ENCODE assay signal across 8 cellular contexts in the genomic region with DNA sequence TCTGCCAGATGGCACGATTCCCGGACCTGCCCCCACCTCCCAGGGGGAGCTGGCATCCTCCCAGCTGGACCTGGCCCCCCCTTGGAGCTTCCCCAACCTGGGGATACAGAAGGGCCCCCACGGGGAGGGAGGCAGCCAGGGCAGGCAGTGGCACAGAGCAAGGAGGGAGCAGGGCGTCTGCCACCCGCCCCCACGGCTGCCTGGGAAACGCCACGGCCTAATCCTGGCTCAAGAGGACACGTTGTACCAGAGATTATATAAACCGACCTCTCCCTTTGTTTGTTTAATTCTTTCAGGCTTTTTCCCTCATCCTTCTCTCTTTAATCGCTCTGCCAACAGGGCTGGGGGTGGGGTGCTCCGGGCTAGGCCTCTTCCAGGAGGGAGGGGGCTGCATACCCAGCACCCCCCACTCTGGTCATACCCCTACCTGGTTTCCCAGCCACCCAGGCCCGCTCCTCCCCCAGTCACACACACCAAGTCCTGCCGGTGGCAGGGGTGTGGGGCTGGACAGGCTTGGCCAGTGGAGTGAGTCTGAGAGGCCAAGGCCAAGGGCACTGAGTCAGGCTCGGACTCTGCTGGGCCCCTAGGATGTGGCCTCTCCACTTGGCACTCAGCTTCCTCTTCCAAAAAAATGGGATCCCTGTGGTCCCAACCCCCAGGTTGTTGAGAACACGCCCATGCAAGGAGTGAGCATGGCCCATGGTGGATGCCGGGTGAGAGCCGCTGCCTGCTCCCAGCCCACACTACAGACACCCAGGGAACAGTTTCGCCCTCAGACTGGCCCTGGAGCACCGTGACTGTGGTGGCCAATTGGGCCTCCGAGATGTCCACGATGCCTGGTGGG. TPM values are rescaled to one million over a fixed set of nuclear protein-coding genes. Genes with fewer than 3 reads are reported as not detected.
A peak's percentile ranks its signal among the peaks of the same experiment; 100 is the strongest.
DNase-seq lines count a peak whose midpoint lies in the region; ATAC-seq, FAIRE-seq and TF ChIP-seq lines count a peak whose summit lies in the region.

No MANE protein-coding gene starts in this region.

- in situ Hi-C loops in HepG2 (cut with HindIII; ENCODE audit: extremely low pct_ligation_motif_present, low pct_unique_long_range_greater_than_20kb): loop anchor here (5.0 kb wide), 1 partner anchor 95 kb away; no protein-coding TSS in a partner anchor

- no peaks in the 10 kb centered on the region for H3K27me3 ChIP-seq in MG63
- no peaks in the 10 kb centered on the region; a peak in 1 of 5 replicates for H3K27me3 ChIP-seq in HepG2 (ENCODE audit: control insufficient read depth in 1 of 2, insufficient read depth in 2 of 2, low read length in 2 of 2)
- H3K27me3 ChIP-seq in tibial nerve: no peaks in the 10 kb centered on the region

- H3K4me3 ChIP-seq in MG63 (no peak overlapping the region), HepG2 (replicated peaks in 1 of 3; ENCODE audit: insufficient read depth in 1 of 3, low read depth in 2 of 3, low read length in 3 of 3) (peak overlapping the region; percentile 19 to 51 (median 20); a peak in 3 of 6 replicates), tibial nerve (no peak overlapping the region)

- peak; percentile 66 for ATAC-seq in HepG2
- ATAC-seq in GM18909 (IDR thresholded peaks at IDR 0.05; ENCODE audit: poor library complexity, unreplicated experiment): no peak

- H3K4me2 ChIP-seq in HepG2 (ENCODE audit: low read depth, low read length): peak overlapping the region; percentile 57

- CTCF ChIA-PET in HepG2 (lab: Yijun Ruan, JAX; ENCODE audit: low intra/inter-chr PET ratio, low total read pairs): interaction anchor here (1.3 kb wide), 1 partner anchor 10 kb away, joined by 5 read pairs; no protein-coding TSS in a partner anchor

- no peak for TF ChIP-seq EP300 in HepG2 (IDR thresholded peaks at IDR 0.05; ENCODE audit: low read depth in 2 of 2, low read length in 2 of 2)
- TF ChIP-seq EP300 in HepG2 (CRISPR knock-in tag; IDR thresholded peaks at IDR 0.05; ENCODE audit: borderline replicate concordance): no peak
- TF ChIP-seq EP300 in tibial nerve (IDR thresholded peaks at IDR 0.05): peak; percentile 80 to 96

- H3K9ac ChIP-seq in HepG2 (ENCODE audit: insufficient read depth, low read depth, low read length): peak overlapping the region; percentile 10; the same call in 1 of the 2 replicates

- FAIRE-seq in HepG2 (lab: Jason Lieb, UNC): no peak

- H3K9me3 ChIP-seq in MG63 (no peaks in the 10 kb centered on the region), HepG2 (ENCODE audit: low read length) (no peaks in the 10 kb centered on the region), tibial nerve (no peaks in the 10 kb centered on the region)

- no peaks in the 10 kb centered on the region for H3K79me2 ChIP-seq in HepG2 (ENCODE audit: insufficient read depth, low read length)

- BruUV-seq in HepG2 (replicated peaks; lab: Mats Ljungman, UMichigan): no TSS peak

- TF ChIP-seq POLR2A in HepG2 (IDR thresholded peaks at IDR 0.05; ENCODE audit: insufficient read depth in 1 of 2, low read depth in 2 of 2, low read length in 2 of 2) (no peak), tibial nerve (IDR thresholded peaks at IDR 0.05) (no peak)

- H3K27ac ChIP-seq in HepG2 (ENCODE audit: extremely low read length, insufficient read depth, low read length): no peak overlapping the region
- H3K27ac ChIP-seq in tibial nerve: peak overlapping the region; percentile 90 to 96 (median 94)

- DNase-seq in MG63 (peak; percentile 94), cerebellar cortex (ENCODE audit: low spot score) (peak; percentile 85), HepG2 (ENCODE audit: low spot score) (peak; percentile 24), tibial nerve (ENCODE audit: low spot score in 2 of 2) (peak; percentile 71 to 72), 8988T (no peak)
- DNase-seq in activated naive CD4-positive, alpha-beta T cell treated with Interleukin-2 at 50 U/mL for 16 hours: no peak
- no peak for DNase-seq in activated T-cell treated with anti-CD3 and anti-CD28 coated beads, Interleukin-2, amount 50 U/mL, for 1 hour

- no peak for TF ChIP-seq RAD21 in HepG2 (CRISPR knock-in tag; IDR thresholded peaks at IDR 0.05)

- 13% methylated on average over 12 of the region's 22 CpGs for WGBS in HepG2 (ENCODE audit: low lambda C conversion rate)
- WGBS in tibial nerve, 2 donors: 33 to 42% methylated on average over 20 of the region's 22 CpGs

- intact Hi-C loops in HepG2 (cut with micrococcal nuclease; ENCODE audit: unreplicated experiment): no loop called here

- no peaks in the 10 kb centered on the region for H4K20me1 ChIP-seq in HepG2 (ENCODE audit: insufficient read depth, low read length)

- TF ChIP-seq CTCF in HepG2 (CRISPR knock-in tag; IDR thresholded peaks at IDR 0.05): no peak
- peak in 2 of 5 experiments; percentile 10 to 11 for TF ChIP-seq CTCF in tibial nerve (IDR thresholded peaks at IDR 0.05)

- no peak overlapping the region for H2AFZ ChIP-seq in HepG2 (ENCODE audit: low read length)

- POLR2A ChIA-PET in HepG2 (lab: Yijun Ruan, JAX): interaction anchor here (0.5 kb wide), 1 partner anchor 14 kb away, joined by 3 read pairs; no protein-coding TSS in a partner anchor

- peaks cover 38% of the 10 kb centered on the region for H3K4me1 ChIP-seq in HepG2 (ENCODE audit: insufficient read depth, low read length)
- H3K4me1 ChIP-seq in tibial nerve: peaks cover 0 to 41% (median 34%) of the 10 kb centered on the region in 4 donors

- H3K36me3 ChIP-seq in MG63 (no peaks in the 10 kb centered on the region), HepG2 (replicated peaks in 1 of 2; ENCODE audit: control insufficient read depth in 1 of 2, insufficient read depth in 2 of 2, low read length in 2 of 2) (no peaks in the 10 kb centered on the region), tibial nerve (no peaks in the 10 kb centered on the region)

TF ChIP-seq in HepG2, 621 proteins besides CTCF, POLR2A, EP300 and RAD21 (continues in another document):
- TF ChIP-seq CEBPG (CRISPR knock-in tag; IDR thresholded peaks at IDR 0.05): no peak
- TF ChIP-seq SOX13 (IDR thresholded peaks at IDR 0.05): no peak
- 0 out of 4 replicates have a peak, but pooled peaks of 1 of the 2 experiments have one; percentile 26 for TF ChIP-seq SOX13 (CRISPR knock-in tag; conservative IDR thresholded peaks at IDR 0.05 in 1 of 2, IDR thresholded peaks at IDR 0.05 in 1 of 2)
- TF ChIP-seq, protein P1, sequence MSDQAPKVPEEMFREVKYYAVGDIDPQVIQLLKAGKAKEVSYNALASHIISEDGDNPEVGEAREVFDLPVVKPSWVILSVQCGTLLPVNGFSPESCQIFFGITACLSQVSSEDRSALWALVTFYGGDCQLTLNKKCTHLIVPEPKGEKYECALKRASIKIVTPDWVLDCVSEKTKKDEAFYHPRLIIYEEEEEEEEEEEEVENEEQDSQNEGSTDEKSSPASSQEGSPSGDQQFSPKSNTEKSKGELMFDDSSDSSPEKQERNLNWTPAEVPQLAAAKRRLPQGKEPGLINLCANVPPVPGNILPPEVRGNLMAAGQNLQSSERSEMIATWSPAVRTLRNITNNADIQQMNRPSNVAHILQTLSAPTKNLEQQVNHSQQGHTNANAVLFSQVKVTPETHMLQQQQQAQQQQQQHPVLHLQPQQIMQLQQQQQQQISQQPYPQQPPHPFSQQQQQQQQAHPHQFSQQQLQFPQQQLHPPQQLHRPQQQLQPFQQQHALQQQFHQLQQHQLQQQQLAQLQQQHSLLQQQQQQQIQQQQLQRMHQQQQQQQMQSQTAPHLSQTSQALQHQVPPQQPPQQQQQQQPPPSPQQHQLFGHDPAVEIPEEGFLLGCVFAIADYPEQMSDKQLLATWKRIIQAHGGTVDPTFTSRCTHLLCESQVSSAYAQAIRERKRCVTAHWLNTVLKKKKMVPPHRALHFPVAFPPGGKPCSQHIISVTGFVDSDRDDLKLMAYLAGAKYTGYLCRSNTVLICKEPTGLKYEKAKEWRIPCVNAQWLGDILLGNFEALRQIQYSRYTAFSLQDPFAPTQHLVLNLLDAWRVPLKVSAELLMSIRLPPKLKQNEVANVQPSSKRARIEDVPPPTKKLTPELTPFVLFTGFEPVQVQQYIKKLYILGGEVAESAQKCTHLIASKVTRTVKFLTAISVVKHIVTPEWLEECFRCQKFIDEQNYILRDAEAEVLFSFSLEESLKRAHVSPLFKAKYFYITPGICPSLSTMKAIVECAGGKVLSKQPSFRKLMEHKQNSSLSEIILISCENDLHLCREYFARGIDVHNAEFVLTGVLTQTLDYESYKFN (CRISPR knock-in tag; conservative IDR thresholded peaks at IDR 0.05): 0 out of 2 replicates have a peak, but pooled peaks have one; percentile 45
- 0 out of 2 replicates have a peak, but pooled peaks have one; percentile 30 for TF ChIP-seq ZNF749 (CRISPR knock-in tag; IDR thresholded peaks at IDR 0.05; ENCODE audit: borderline replicate concordance)
- TF ChIP-seq KLF11 (CRISPR knock-in tag; IDR thresholded peaks at IDR 0.05): no peak
- peak; percentile 22; the same call in 1 of the 2 replicates for TF ChIP-seq HMG20A (CRISPR knock-in tag; IDR thresholded peaks at IDR 0.05; ENCODE audit: borderline replicate concordance)
- TF ChIP-seq GATAD1 (CRISPR knock-in tag; IDR thresholded peaks at IDR 0.05): peak; percentile 29; the same call in 1 of the 2 replicates

RNA-seq across cellular contexts. Expression of gene NFIC, which starts 29.5 kb away (rescaled TPM):
- total RNA-seq in MG63 (2014; rRNA removed; shearing (Covaris generic); ENCODE audit: low replicate concordance): 1.7 and 14.1 TPM in 2 replicates
- 2.5 and 2.9 TPM in 2 replicates for total RNA-seq in HepG2 (2016; rRNA removed; fragmentation: Illumina TruSeq; extraction: Trizol)
- total RNA-seq in HepG2 (2016; cell fraction: cytosol; rRNA removed; fragmentation: Illumina TruSeq; extraction: Trizol; ENCODE audit: low read depth): 2.9 and 3.0 TPM in 2 replicates
- 3.0 and 3.2 TPM in 2 replicates for total RNA-seq in HepG2 (2016; cell fraction: insoluble cytoplasmic fraction; rRNA removed; fragmentation: Illumina TruSeq; extraction: Trizol)
- total RNA-seq in HepG2 (2016; cell fraction: membrane; rRNA removed; fragmentation: Illumina TruSeq; extraction: Trizol): 2.5 and 2.9 TPM in 2 replicates
- total RNA-seq in HepG2 (2016; cell fraction: nucleus; rRNA removed; fragmentation: Illumina TruSeq; extraction: Trizol): 3.8 and 5.6 TPM in 2 replicates
- polyA plus RNA-seq in HepG2 (2011; rRNA removed): 1.3 and 1.6 TPM in 2 replicates
- 0.71 and 0.79 TPM in 2 replicates for polyA plus RNA-seq in HepG2 (2011; cell fraction: cytosol; rRNA removed)
- polyA plus RNA-seq in HepG2 (2011; cell fraction: nucleus; rRNA removed): 5.1 and 8.1 TPM in 2 replicates
- 5.9 and 8.4 TPM in 2 replicates for polyA plus RNA-seq in HepG2 (2012)
- polyA plus RNA-seq in HepG2 (2016; cell fraction: cytosol; fragmentation: Illumina TruSeq; extraction: Trizol; ENCODE audit: low read depth): 1.1 and 1.4 TPM in 2 replicates
- 8.2 and 9.6 TPM in 2 replicates for polyA plus RNA-seq in HepG2 (2016; cell fraction: insoluble cytoplasmic fraction; fragmentation: Illumina TruSeq; extraction: Trizol; ENCODE audit: low read depth)
- 4.6 and 4.8 TPM in 2 replicates for polyA plus RNA-seq in HepG2 (2016; cell fraction: membrane; fragmentation: Illumina TruSeq; extraction: Trizol; ENCODE audit: low read depth)
- polyA plus RNA-seq in HepG2 (2016; cell fraction: nucleus; fragmentation: Illumina TruSeq; extraction: Trizol; ENCODE audit: insufficient read depth, low read depth): 7.4 and 9.8 TPM in 2 replicates
- 5.3 and 16.7 TPM in 2 replicates for polyA minus RNA-seq in HepG2 (2011; rRNA and poly(A)+ RNA removed; ENCODE audit: low replicate concordance)
- 5.2 and 5.4 TPM in 2 replicates for polyA minus RNA-seq in HepG2 (2011; cell fraction: cytosol; rRNA and poly(A)+ RNA removed)
- polyA minus RNA-seq in HepG2 (2011; cell fraction: nucleus; rRNA and poly(A)+ RNA removed): 5.1 and 5.3 TPM in 2 replicates
- 100 to 1,000 TPM; 138 to 200 (median 160) TPM for total RNA-seq in tibial nerve

Comparison
In these comparisons a context has a peak if more than half of its experiments do, and no peak if none do; other contexts are left out.
1. DNase-seq: peak in MG63 (single experiment), cerebellar cortex (single experiment), HepG2 (single experiment) and tibial nerve (2 of 2); none in 8988T (single experiment), activated naive CD4-positive, alpha-beta T cell treated with Interleukin-2 at 50 U/mL for 16 hours (single experiment) and activated T-cell treated with anti-CD3 and anti-CD28 coated beads, Interleukin-2, amount 50 U/mL, for 1 hour (single experiment).
2. H3K4me3 ChIP-seq: peak in HepG2 (3 of 3); none in MG63 (single experiment) and tibial nerve (0 of 4).